Comparison of ENCODE assay signal across 9 cellular contexts in the genomic region with DNA sequence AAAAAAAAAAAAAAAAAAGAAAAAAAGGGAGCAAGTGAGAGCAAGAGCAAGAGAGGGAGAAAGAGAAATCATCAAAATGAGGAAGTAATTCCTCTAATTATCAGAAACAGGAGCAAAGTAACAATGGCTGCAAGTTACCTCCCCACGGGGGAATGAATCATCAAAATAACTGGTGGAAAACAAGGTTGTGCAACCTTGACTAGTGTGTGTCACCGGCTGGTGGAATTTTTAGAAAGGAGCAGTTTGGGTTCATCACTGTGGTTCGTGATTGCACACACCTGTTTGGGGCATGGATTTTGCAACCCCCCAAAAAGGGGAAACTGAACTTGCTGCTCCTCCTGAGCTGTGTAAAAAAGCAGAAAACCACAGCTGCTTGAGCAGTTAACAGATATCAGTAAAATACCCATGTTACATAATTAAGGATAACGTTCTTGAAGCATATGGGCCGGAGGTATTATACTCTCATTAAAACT.
DNase-seq lines count a peak whose midpoint lies in the region; ATAC-seq lines count a peak whose summit lies in the region.
"Had no signal": no experiment of that assay in that cellular context is flagged by ENCODE, and none has a peak within 500 bp of the region (broad histone marks: within the 10 kb centered on the region; RNA-seq: fewer than 3 reads in every experiment).

No MANE protein-coding gene starts in this region.

- H3K4me3 Mint-ChIP-seq in stimulated activated naive CD8-positive, alpha-beta T cell treated with anti-CD3 and anti-CD28 coated beads, Interleukin-15, amount 100 ng/mL, for 72 hours, result no peak overlapping the region

- intact Hi-C loops in left cardiac atrium (cut with DNase I), result no loop called here

- H3K9me3 Mint-ChIP-seq in stimulated activated naive CD8-positive, alpha-beta T cell treated with anti-CD3 and anti-CD28 coated beads, Interleukin-15, amount 100 ng/mL, for 72 hours, result no peaks in the 10 kb centered on the region

- H3K4me1 Mint-ChIP-seq in stimulated activated naive CD8-positive, alpha-beta T cell treated with anti-CD3 and anti-CD28 coated beads, Interleukin-15, amount 100 ng/mL, for 72 hours, result peaks cover 5% of the 10 kb centered on the region

- H3K27ac Mint-ChIP-seq in stimulated activated naive CD8-positive, alpha-beta T cell treated with anti-CD3 and anti-CD28 coated beads, Interleukin-15, amount 100 ng/mL, for 72 hours, result peak overlapping the region in 1 of 2 donors; percentile 84

- ATAC-seq in stimulated activated naive CD8-positive, alpha-beta T cell treated with anti-CD3 and anti-CD28 coated beads, Interleukin-15, Interleukin-2, amounts not matched to agents 100 U/mL and 50 U/mL, for 24 hours, result peak; percentile 81
- ATAC-seq in stimulated activated naive CD8-positive, alpha-beta T cell treated with anti-CD3 and anti-CD28 coated beads, Interleukin-15, amount 100 ng/mL, for 72 hours, result no peak
- ATAC-seq in left cardiac atrium, result peak; percentile 34 to 66
- no peak for ATAC-seq in GM18520 (IDR thresholded peaks at IDR 0.05; ENCODE audit: unreplicated experiment)
- no peak for ATAC-seq in GM21515 (IDR thresholded peaks at IDR 0.05; ENCODE audit: unreplicated experiment)
- ATAC-seq: Panc1 had no signal

- peaks cover 7% of the 10 kb centered on the region for H3K27me3 Mint-ChIP-seq in stimulated activated naive CD8-positive, alpha-beta T cell treated with anti-CD3 and anti-CD28 coated beads, Interleukin-15, amount 100 ng/mL, for 72 hours

- DNase-seq in stimulated activated naive CD8-positive, alpha-beta T cell treated with anti-CD3 and anti-CD28 coated beads, Interleukin-15, Interleukin-2, amounts not matched to agents 100 U/mL and 50 U/mL, for 24 hours, result peak; percentile 7
- DNase-seq in stimulated activated naive CD8-positive, alpha-beta T cell treated with anti-CD3 and anti-CD28 coated beads, Interleukin-15, amount 100 ng/mL, for 72 hours, result no peak
- DNase-seq in SIG-M5 treated with dmso at 0.1 percent for 504 hours (lab: John Stamatoyannopoulos, UW; ENCODE audit: unreplicated experiment) (peak; percentile 99), left cardiac atrium (peak; percentile 24), NCI-H2107 treated with DMSO at 0.1 percent for 48 hours (lab: John Stamatoyannopoulos, UW; ENCODE audit: unreplicated experiment) (no peak), mesenteric fat pad (ENCODE audit: low spot score) (no peak)

Comparison
In these comparisons a context has a peak if more than half of its experiments do, and no peak if none do; other contexts are left out.
1. ATAC-seq: peak in stimulated activated naive CD8-positive, alpha-beta T cell treated with anti-CD3 and anti-CD28 coated beads, Interleukin-15, Interleukin-2, amounts not matched to agents 100 U/mL and 50 U/mL, for 24 hours (single experiment) and left cardiac atrium (2 of 2); none in stimulated activated naive CD8-positive, alpha-beta T cell treated with anti-CD3 and anti-CD28 coated beads, Interleukin-15, amount 100 ng/mL, for 72 hours (single experiment), GM18520 (single experiment) and GM21515 (single experiment).
2. DNase-seq: peak in stimulated activated naive CD8-positive, alpha-beta T cell treated with anti-CD3 and anti-CD28 coated beads, Interleukin-15, Interleukin-2, amounts not matched to agents 100 U/mL and 50 U/mL, for 24 hours (single experiment), SIG-M5 treated with dmso at 0.1 percent for 504 hours (single experiment) and left cardiac atrium (single experiment); none in stimulated activated naive CD8-positive, alpha-beta T cell treated with anti-CD3 and anti-CD28 coated beads, Interleukin-15, amount 100 ng/mL, for 72 hours (0 of 2), NCI-H2107 treated with DMSO at 0.1 percent for 48 hours (single experiment) and mesenteric fat pad (single experiment).